Comparison of ENCODE assay signal across 39 cellular contexts in the genomic region with DNA sequence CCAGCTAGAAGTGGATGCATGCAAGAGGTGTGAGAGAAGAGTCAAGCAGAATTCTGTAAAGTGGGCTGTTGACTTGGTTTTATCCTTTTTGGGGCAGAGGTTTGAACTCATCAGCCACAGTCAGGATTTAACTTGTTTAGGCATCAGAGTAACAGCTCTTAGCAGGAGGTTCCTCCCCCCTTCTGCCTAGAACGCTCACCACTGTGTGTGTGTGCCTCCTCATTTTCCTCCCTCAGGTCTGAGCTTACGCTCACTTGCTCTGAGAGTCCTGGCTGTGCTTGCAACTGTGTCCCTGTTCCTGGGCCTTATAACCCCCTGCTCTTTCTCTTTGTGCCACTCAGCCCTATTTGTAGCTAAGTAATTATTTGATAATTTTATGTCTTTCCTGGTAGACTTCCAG.
"Had no signal": no experiment of that assay in that cellular context is flagged by ENCODE, and none has a peak within 500 bp of the region (broad histone marks: within the 10 kb centered on the region; RNA-seq: fewer than 3 reads in every experiment).

No MANE protein-coding gene starts in this region.

- H3K4me1 Mint-ChIP-seq: activated CD4-positive, alpha-beta T cell treated with anti-CD3 and anti-CD28 coated beads for 36 hours; activated CD4-positive, alpha-beta T cell treated with anti-CD3 and anti-CD28 coated beads, Interleukin-2, amount 10 ng/mL, durations not matched to agents 24 days and 14 days; activated CD8-positive, alpha-beta memory T cell treated with anti-CD3 and anti-CD28 coated beads, Interleukin-2, amount 10 ng/mL, durations not matched to agents 7 days and 5 days; activated naive CD4-positive, alpha-beta T cell treated with anti-CD3 and anti-CD28 coated beads, Interleukin-2, amount 50 U/mL, for 24 hours; activated naive CD8-positive, alpha-beta T cell treated with anti-CD3 and anti-CD28 coated beads for 36 hours; activated naive CD8-positive, alpha-beta T cell treated with anti-CD3 and anti-CD28 coated beads, Interleukin-2, amount 50 U/mL, for 24 hours; T-helper 17 cell had no signal

- DNase-seq: activated CD4-positive, alpha-beta memory T cell treated with anti-CD3 and anti-CD28 coated beads for 36 hours; activated CD4-positive, alpha-beta T cell treated with anti-CD3 and anti-CD28 coated beads for 36 hours; activated CD4-positive, CD25-positive, alpha-beta regulatory T cell; activated CD4-positive, CD25-positive, alpha-beta regulatory T cell treated with anti-CD3 and anti-CD28 coated beads, Interleukin-2, amount 50 U/mL, for 72 hours; activated CD8-positive, alpha-beta memory T cell treated with anti-CD3 and anti-CD28 coated beads, Interleukin-2, amount 10 ng/mL, durations not matched to agents 7 days and 5 days; activated CD8-positive, alpha-beta memory T cell treated with anti-CD3 and anti-CD28 coated beads, Interleukin-2, amount 50 U/mL, for 4 hours; activated CD8-positive, alpha-beta T cell treated with anti-CD3 and anti-CD28 coated beads, Interleukin-2, amount 10 ng/mL, durations not matched to agents 7 days and 5 days; activated effector memory CD4-positive, alpha-beta T cell treated with anti-CD3 and anti-CD28 coated beads, Interleukin-2, amount 50 U/mL, for 16 hours; activated naive CD4-positive, alpha-beta T cell treated with anti-CD3 and anti-CD28 coated beads for 36 hours; activated naive CD8-positive, alpha-beta T cell treated with anti-CD3 and anti-CD28 coated beads for 36 hours; activated naive CD8-positive, alpha-beta T cell treated with anti-CD3 and anti-CD28 coated beads, Interleukin-2, amount 50 U/mL, for 24 hours; activated T-cell treated with anti-CD3 and anti-CD28 coated beads, Interleukin-2, amount 50 U/mL, for 1 hour; activated T-cell treated with anti-CD3 and anti-CD28 coated beads, Interleukin-2, amount 50 U/mL, for 48 hours; adrenal gland; amygdala; aorta; body of pancreas; central memory CD4-positive, alpha-beta T cell; cerebellar nuclear complex; colonic mucosa; dorsolateral prefrontal cortex; effector memory CD4-positive, alpha-beta T cell; erythroblast; foreskin keratinocyte; gastrocnemius medialis; glutamatergic neuron; heart left ventricle; T-helper 1 cell; T-helper 17 cell; T1000; WERI-Rb-1 had no signal

- H3K4me3 Mint-ChIP-seq: activated CD4-positive, alpha-beta memory T cell treated with anti-CD3 and anti-CD28 coated beads for 36 hours; activated CD4-positive, alpha-beta T cell treated with anti-CD3 and anti-CD28 coated beads for 36 hours; activated CD4-positive, alpha-beta T cell treated with anti-CD3 and anti-CD28 coated beads, Interleukin-2, amount 10 ng/mL, durations not matched to agents 24 days and 14 days; activated CD8-positive, alpha-beta memory T cell treated with anti-CD3 and anti-CD28 coated beads, Interleukin-2, amount 10 ng/mL, durations not matched to agents 7 days and 5 days; activated CD8-positive, alpha-beta T cell treated with anti-CD3 and anti-CD28 coated beads, Interleukin-2, amount 10 ng/mL, durations not matched to agents 7 days and 5 days; activated naive CD4-positive, alpha-beta T cell treated with anti-CD3 and anti-CD28 coated beads for 36 hours; activated naive CD4-positive, alpha-beta T cell treated with anti-CD3 and anti-CD28 coated beads, Interleukin-2, amount 50 U/mL, for 24 hours; activated naive CD8-positive, alpha-beta T cell treated with anti-CD3 and anti-CD28 coated beads for 36 hours; activated naive CD8-positive, alpha-beta T cell treated with anti-CD3 and anti-CD28 coated beads, Interleukin-2, amount 50 U/mL, for 24 hours; activated T-helper 1 cell treated with anti-CD3 and anti-CD28 coated beads, Interleukin-12 subunit alpha, Interleukin-12 subunit beta, Interleukin-2, Interleukin-4 antibody, amounts not matched to agents 30 ng/mL and 10 ng/mL and 1 ng/mL, durations not matched to agents 14 hours and 24 hours and 36 hours; dendritic cell treated with granulocyte-macrophage colony-stimulating factor and Interleukin-4, amounts not matched to agents 40 ng/mL and 50 ng/mL, for 4 days; T-helper 17 cell; T-helper 2 cell treated with Interferon-gamma antibody and Interleukin-4, amounts not matched to agents 5 μg/mL and 100 μg/mL, for 36 hours had no signal

- H3K4me1 ChIP-seq: adrenal gland, body of pancreas, colonic mucosa, esophagus muscularis mucosa, foreskin keratinocyte, gastrocnemius medialis, heart left ventricle had no signal

- H3K27me3 Mint-ChIP-seq: activated CD4-positive, alpha-beta memory T cell treated with anti-CD3 and anti-CD28 coated beads for 36 hours; activated CD4-positive, alpha-beta T cell treated with anti-CD3 and anti-CD28 coated beads for 36 hours; activated CD4-positive, alpha-beta T cell treated with anti-CD3 and anti-CD28 coated beads, Interleukin-2, amount 10 ng/mL, durations not matched to agents 24 days and 14 days; activated CD8-positive, alpha-beta memory T cell treated with anti-CD3 and anti-CD28 coated beads, Interleukin-2, amount 10 ng/mL, durations not matched to agents 7 days and 5 days; activated naive CD4-positive, alpha-beta T cell treated with anti-CD3 and anti-CD28 coated beads, Interleukin-2, amount 50 U/mL, for 24 hours; activated naive CD8-positive, alpha-beta T cell treated with anti-CD3 and anti-CD28 coated beads for 36 hours; activated naive CD8-positive, alpha-beta T cell treated with anti-CD3 and anti-CD28 coated beads, Interleukin-2, amount 50 U/mL, for 24 hours; dendritic cell treated with granulocyte-macrophage colony-stimulating factor and Interleukin-4, amounts not matched to agents 40 ng/mL and 50 ng/mL, for 4 days had no signal

- ATAC-seq: activated CD4-positive, alpha-beta T cell treated with anti-CD3 and anti-CD28 coated beads for 36 hours; activated CD8-positive, alpha-beta memory T cell treated with anti-CD3 and anti-CD28 coated beads, Interleukin-2, amount 10 ng/mL, durations not matched to agents 7 days and 5 days; activated CD8-positive, alpha-beta T cell treated with anti-CD3 and anti-CD28 coated beads, Interleukin-2, amount 10 ng/mL, durations not matched to agents 7 days and 5 days; activated naive CD8-positive, alpha-beta T cell treated with anti-CD3 and anti-CD28 coated beads, Interleukin-2, amount 50 U/mL, for 24 hours; body of pancreas; foreskin keratinocyte; gastrocnemius medialis; heart left ventricle; T-helper 17 cell had no signal

- H3K27ac Mint-ChIP-seq: activated CD4-positive, alpha-beta memory T cell treated with anti-CD3 and anti-CD28 coated beads for 36 hours; activated CD4-positive, alpha-beta T cell treated with anti-CD3 and anti-CD28 coated beads for 36 hours; activated CD4-positive, alpha-beta T cell treated with anti-CD3 and anti-CD28 coated beads, Interleukin-2, amount 10 ng/mL, durations not matched to agents 24 days and 14 days; activated CD8-positive, alpha-beta memory T cell treated with anti-CD3 and anti-CD28 coated beads, Interleukin-2, amount 10 ng/mL, durations not matched to agents 7 days and 5 days; activated CD8-positive, alpha-beta T cell treated with anti-CD3 and anti-CD28 coated beads, Interleukin-2, amount 10 ng/mL, durations not matched to agents 7 days and 5 days; activated naive CD4-positive, alpha-beta T cell treated with anti-CD3 and anti-CD28 coated beads for 36 hours; activated naive CD8-positive, alpha-beta T cell treated with anti-CD3 and anti-CD28 coated beads for 36 hours; activated naive CD8-positive, alpha-beta T cell treated with anti-CD3 and anti-CD28 coated beads, Interleukin-2, amount 50 U/mL, for 24 hours; activated T-helper 1 cell treated with anti-CD3 and anti-CD28 coated beads, Interleukin-12 subunit alpha, Interleukin-12 subunit beta, Interleukin-2, Interleukin-4 antibody, amounts not matched to agents 30 ng/mL and 10 ng/mL and 1 ng/mL, durations not matched to agents 14 hours and 24 hours and 36 hours; activated T-helper 2 cell treated with anti-CD3 and anti-CD28 coated beads, Interferon-gamma antibody, Interleukin-2, Interleukin-4, amounts not matched to agents 10 μg/mL and 5 μg/mL and 100 μg/mL, durations not matched to agents 14 hours and 24 hours and 36 hours; dendritic cell treated with granulocyte-macrophage colony-stimulating factor and Interleukin-4, amounts not matched to agents 40 ng/mL and 50 ng/mL, for 4 days; T-helper 17 cell; T-helper 2 cell treated with Interferon-gamma antibody and Interleukin-4, amounts not matched to agents 5 μg/mL and 100 μg/mL, for 36 hours had no signal

- H3K36me3 Mint-ChIP-seq: activated CD4-positive, alpha-beta memory T cell treated with anti-CD3 and anti-CD28 coated beads for 36 hours; activated CD8-positive, alpha-beta memory T cell treated with anti-CD3 and anti-CD28 coated beads, Interleukin-2, amount 10 ng/mL, durations not matched to agents 7 days and 5 days; activated naive CD4-positive, alpha-beta T cell treated with anti-CD3 and anti-CD28 coated beads, Interleukin-2, amount 50 U/mL, for 24 hours; activated naive CD8-positive, alpha-beta T cell treated with anti-CD3 and anti-CD28 coated beads for 36 hours had no signal

- H3K27ac ChIP-seq: adrenal gland, body of pancreas, cardiac muscle cell, colonic mucosa, dorsolateral prefrontal cortex, esophagus muscularis mucosa, foreskin keratinocyte, gastrocnemius medialis, WERI-Rb-1 had no signal

- H3K4me3 ChIP-seq: adrenal gland, body of pancreas, cardiac muscle cell, colonic mucosa, dorsolateral prefrontal cortex, esophagus muscularis mucosa, gastrocnemius medialis, heart left ventricle had no signal

- H3K9me3 ChIP-seq: adrenal gland, body of pancreas, colonic mucosa, esophagus muscularis mucosa, gastrocnemius medialis, heart left ventricle had no signal

- H3K9me3 Mint-ChIP-seq: activated CD4-positive, alpha-beta memory T cell treated with anti-CD3 and anti-CD28 coated beads for 36 hours; activated CD4-positive, alpha-beta T cell treated with anti-CD3 and anti-CD28 coated beads, Interleukin-2, amount 10 ng/mL, durations not matched to agents 24 days and 14 days; activated naive CD4-positive, alpha-beta T cell treated with anti-CD3 and anti-CD28 coated beads for 36 hours; activated naive CD4-positive, alpha-beta T cell treated with anti-CD3 and anti-CD28 coated beads, Interleukin-2, amount 50 U/mL, for 24 hours; activated naive CD8-positive, alpha-beta T cell treated with anti-CD3 and anti-CD28 coated beads for 36 hours; activated naive CD8-positive, alpha-beta T cell treated with anti-CD3 and anti-CD28 coated beads, Interleukin-2, amount 50 U/mL, for 24 hours; activated T-helper 1 cell treated with anti-CD3 and anti-CD28 coated beads, Interleukin-12 subunit alpha, Interleukin-12 subunit beta, Interleukin-2, Interleukin-4 antibody, amounts not matched to agents 30 ng/mL and 10 ng/mL and 1 ng/mL, durations not matched to agents 14 hours and 24 hours and 36 hours; activated T-helper 2 cell treated with anti-CD3 and anti-CD28 coated beads, Interferon-gamma antibody, Interleukin-2, Interleukin-4, amounts not matched to agents 10 μg/mL and 5 μg/mL and 100 μg/mL, durations not matched to agents 14 hours and 24 hours and 36 hours; dendritic cell treated with granulocyte-macrophage colony-stimulating factor and Interleukin-4, amounts not matched to agents 40 ng/mL and 50 ng/mL, for 4 days; T-helper 2 cell treated with Interferon-gamma antibody and Interleukin-4, amounts not matched to agents 5 μg/mL and 100 μg/mL, for 36 hours had no signal

- H3K36me3 ChIP-seq: adrenal gland, cardiac muscle cell, colonic mucosa, esophagus muscularis mucosa, gastrocnemius medialis, heart left ventricle, WERI-Rb-1 had no signal

- H3K27me3 ChIP-seq: adrenal gland, body of pancreas, cardiac muscle cell, colonic mucosa, esophagus muscularis mucosa, foreskin keratinocyte, gastrocnemius medialis had no signal
